8 cellular contexts compared by ENCODE assay signal in the genomic region with DNA sequence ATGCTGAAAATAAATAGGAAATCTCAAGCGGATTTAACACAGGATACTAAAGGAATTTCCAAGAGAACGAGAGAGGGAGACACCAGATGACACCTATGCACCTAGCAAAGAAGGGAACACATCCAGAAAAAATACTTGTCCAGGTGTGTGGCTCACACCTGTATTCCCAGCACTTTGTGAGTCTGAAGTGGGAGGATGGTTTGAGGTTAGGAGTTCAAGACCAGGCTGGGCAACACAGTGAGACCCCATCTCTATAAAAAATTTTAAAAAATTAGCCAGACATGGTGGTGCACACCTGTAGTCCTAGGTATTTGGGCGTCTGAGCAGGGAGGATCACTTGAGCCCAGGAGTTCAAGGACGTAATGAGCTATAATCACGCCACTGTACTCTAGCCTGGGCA.
"Had no signal": no experiment of that assay in that cellular context is flagged by ENCODE, and none has a peak within 500 bp of the region (broad histone marks: within the 10 kb centered on the region; RNA-seq: fewer than 3 reads in every experiment).

No MANE protein-coding gene starts in this region.

- H3K36me3 Mint-ChIP-seq: IgD-negative memory B cell had no signal

- H3K27ac Mint-ChIP-seq: IgD-negative memory B cell had no signal

- H3K9ac ChIP-seq: GM23248 had no signal

- H3K4me1 Mint-ChIP-seq: IgD-negative memory B cell had no signal

- H3K9me3 Mint-ChIP-seq: IgD-negative memory B cell had no signal

- H3K4me3 Mint-ChIP-seq: IgD-negative memory B cell had no signal

- DNase-seq: GM23248, GOT3, H7, KG1 had no signal

- H2AFZ ChIP-seq: GM23248 had no signal

- H3K9me3 ChIP-seq: HAP-1 had no signal

- H3K4me3 ChIP-seq: GM23248, HAP-1 had no signal

- H3K27ac ChIP-seq: GM23248 had no signal

- H3K36me3 ChIP-seq: HAP-1 had no signal

- ATAC-seq: HCT116 had no signal

- H3K4me1 ChIP-seq: HAP-1 had no signal

- FAIRE-seq: HTR-8/SVneo had no signal
